9 cellular contexts compared by ENCODE assay signal in the genomic region with DNA sequence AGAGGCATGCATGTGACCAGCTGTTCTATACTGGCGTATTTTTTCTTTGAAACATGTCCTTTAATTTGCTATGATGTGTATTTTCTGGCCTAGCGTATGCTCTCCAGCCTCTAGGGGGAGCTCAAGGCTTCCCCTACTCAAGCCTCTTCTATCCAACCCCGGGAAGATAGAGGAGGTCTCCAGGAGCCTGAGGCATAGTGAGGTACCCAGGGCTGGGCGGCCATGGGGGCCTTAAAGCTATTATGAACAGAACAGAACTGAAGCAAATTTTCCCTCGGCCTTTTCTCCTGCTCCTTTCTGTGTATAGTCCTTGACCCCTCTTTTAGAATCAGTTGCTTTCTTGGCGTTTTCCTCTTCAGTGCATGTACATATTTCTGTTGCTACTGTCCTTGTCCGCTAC.
DNase-seq lines count a peak whose midpoint lies in the region; ATAC-seq and TF ChIP-seq lines count a peak whose summit lies in the region.
"Had no signal": no experiment of that assay in that cellular context is flagged by ENCODE, and none has a peak within 500 bp of the region (broad histone marks: within the 10 kb centered on the region; RNA-seq: fewer than 3 reads in every experiment).

No MANE protein-coding gene starts in this region.

- no peak overlapping the region for H3K4me3 Mint-ChIP-seq in CD8-positive, alpha-beta T cell

- no peak overlapping the region for H3K27ac ChIP-seq in right lobe of liver
- H3K27ac ChIP-seq in vagina = no peak overlapping the region
- no peak overlapping the region for H3K27ac ChIP-seq in CD8-positive, alpha-beta T cell (ENCODE audit: low read depth, low read length)
- H3K27ac ChIP-seq: BLaER1 had no signal

- TF ChIP-seq CTCF in choroid plexus epithelial cell (conservative IDR thresholded peaks at IDR 0.05; ENCODE audit: low read depth, low read length) = peak; percentile 92
- TF ChIP-seq CTCF in right lobe of liver (IDR thresholded peaks at IDR 0.05) = peak; percentile 50 to 82 (median 78)
- TF ChIP-seq CTCF in vagina (IDR thresholded peaks at IDR 0.05) = peak; percentile 8 to 66 (median 55)
- no peak for TF ChIP-seq CTCF in CD8-positive, alpha-beta T cell (IDR thresholded peaks at IDR 0.05)

- H3K4me3 ChIP-seq in choroid plexus epithelial cell (ENCODE audit: low read depth, low read length) (no peak overlapping the region), right lobe of liver (no peak overlapping the region), vagina (no peak overlapping the region)
- H3K4me3 ChIP-seq in CD8-positive, alpha-beta T cell (ENCODE audit: low read depth, low read length) = no peak overlapping the region
- H3K4me3 ChIP-seq: BLaER1 had no signal

- H3K4me1 Mint-ChIP-seq in CD8-positive, alpha-beta T cell (ENCODE audit: low read depth) = no peaks in the 10 kb centered on the region

- peak; percentile 68 for DNase-seq in DMS53 (lab: John Stamatoyannopoulos, UW)
- no peak for DNase-seq in DMS53 treated with DMSO at 0.1 percent for 48 hours (lab: John Stamatoyannopoulos, UW; ENCODE audit: unreplicated experiment)
- DNase-seq in HK-2 (ENCODE audit: unreplicated experiment) = peak; percentile 57
- peak; percentile 80 for DNase-seq in OCI-M1 (lab: John Stamatoyannopoulos, UW)
- DNase-seq in choroid plexus epithelial cell (ENCODE audit: low read depth) = peak; percentile 82
- peak in 1 of 3 donors; percentile 58 for DNase-seq in right lobe of liver
- no peak for DNase-seq in vagina (ENCODE audit: extremely low spot score in 2 of 2)
- DNase-seq in CD8-positive, alpha-beta T cell = no peak

- peaks cover 0 to 4% (median 0%) of the 10 kb centered on the region in 4 donors for H3K4me1 ChIP-seq in right lobe of liver
- H3K4me1 ChIP-seq in vagina = no peaks in the 10 kb centered on the region
- no peaks in the 10 kb centered on the region for H3K4me1 ChIP-seq in CD8-positive, alpha-beta T cell (ENCODE audit: insufficient read depth, low read length)
- H3K4me1 ChIP-seq: BLaER1 had no signal

- no peaks in the 10 kb centered on the region for H3K9me3 Mint-ChIP-seq in CD8-positive, alpha-beta T cell

- peak; percentile 82 to 93 (median 86) for ATAC-seq in right lobe of liver
- ATAC-seq in CD8-positive, alpha-beta T cell = no peak

- POLR2A ChIA-PET in CD8-positive, alpha-beta T cell (lab: Charles Lee) = no interaction called here

- H3K27me3 ChIP-seq in right lobe of liver = no peaks in the 10 kb centered on the region
- H3K27me3 ChIP-seq in vagina = no peaks in the 10 kb centered on the region
- H3K27me3 ChIP-seq in CD8-positive, alpha-beta T cell (ENCODE audit: insufficient read depth, low read length) = no peaks in the 10 kb centered on the region
- H3K27me3 ChIP-seq: BLaER1 had no signal

- H3K27ac Mint-ChIP-seq in CD8-positive, alpha-beta T cell = no peak overlapping the region

- whole genome bisulfite sequencing in right lobe of liver (ENCODE audit: insufficient coverage, low coverage, low lambda C conversion rate, missing lambda C conversion rate) = 41% methylated on average over 7 of the region's 7 CpGs

- CTCF ChIA-PET in CD8-positive, alpha-beta T cell (lab: Charles Lee) = interaction anchor here (1.6 kb wide), 1 partner anchor 9 kb away, joined by 4 read pairs; no protein-coding TSS in a partner anchor

- H3K36me3 ChIP-seq in right lobe of liver (no peaks in the 10 kb centered on the region), vagina (no peaks in the 10 kb centered on the region)
- H3K36me3 ChIP-seq in CD8-positive, alpha-beta T cell (ENCODE audit: insufficient read depth, low read length) = no peaks in the 10 kb centered on the region
- H3K36me3 ChIP-seq: BLaER1 had no signal

- H3K36me3 Mint-ChIP-seq in CD8-positive, alpha-beta T cell = no peaks in the 10 kb centered on the region

- no peaks in the 10 kb centered on the region for H3K9me3 ChIP-seq in right lobe of liver
- no peaks in the 10 kb centered on the region for H3K9me3 ChIP-seq in vagina
- no peaks in the 10 kb centered on the region for H3K9me3 ChIP-seq in CD8-positive, alpha-beta T cell (ENCODE audit: low read length)
- H3K9me3 ChIP-seq: BLaER1 had no signal

- intact Hi-C loops in right lobe of liver (cut with DNase I) = no loop called here
- intact Hi-C loops in vagina (cut with DNase I) = no loop called here
- intact Hi-C loops in CD8-positive, alpha-beta T cell (cut with DNase I, micrococcal nuclease) = no loop called here

- no peaks in the 10 kb centered on the region for H3K27me3 Mint-ChIP-seq in CD8-positive, alpha-beta T cell (ENCODE audit: low read depth)

- TF ChIP-seq POLR2A in right lobe of liver (IDR thresholded peaks at IDR 0.05) = no peak
- TF ChIP-seq POLR2A in vagina (IDR thresholded peaks at IDR 0.05) = no peak

Comparison
In these comparisons a context has a peak if more than half of its experiments do, and no peak if none do; other contexts are left out.
1. DNase-seq: peak in DMS53 (single experiment), HK-2 (single experiment), OCI-M1 (single experiment) and choroid plexus epithelial cell (single experiment); none in DMS53 treated with DMSO at 0.1 percent for 48 hours (single experiment), vagina (0 of 2) and CD8-positive, alpha-beta T cell (0 of 7).